Comparison of ENCODE assay signal across 1 cellular context in genomic region chr3:63932509-63933212, GRCh38.
A peak's percentile ranks its signal among the peaks of the same experiment; 100 is the strongest.
TF ChIP-seq lines count a peak whose summit lies in the region.

No MANE protein-coding gene starts in this region.

TF ChIP-seq in K562, 482 proteins besides CTCF, POLR2A, EP300 and RAD21 (continued from another document):
- TF ChIP-seq ZBTB11 (CRISPR knock-in tag; IDR thresholded peaks at IDR 0.05): peak in 1 of 3 experiments; percentile 29; a peak in 1 of 6 replicates
